In the genomic region with DNA sequence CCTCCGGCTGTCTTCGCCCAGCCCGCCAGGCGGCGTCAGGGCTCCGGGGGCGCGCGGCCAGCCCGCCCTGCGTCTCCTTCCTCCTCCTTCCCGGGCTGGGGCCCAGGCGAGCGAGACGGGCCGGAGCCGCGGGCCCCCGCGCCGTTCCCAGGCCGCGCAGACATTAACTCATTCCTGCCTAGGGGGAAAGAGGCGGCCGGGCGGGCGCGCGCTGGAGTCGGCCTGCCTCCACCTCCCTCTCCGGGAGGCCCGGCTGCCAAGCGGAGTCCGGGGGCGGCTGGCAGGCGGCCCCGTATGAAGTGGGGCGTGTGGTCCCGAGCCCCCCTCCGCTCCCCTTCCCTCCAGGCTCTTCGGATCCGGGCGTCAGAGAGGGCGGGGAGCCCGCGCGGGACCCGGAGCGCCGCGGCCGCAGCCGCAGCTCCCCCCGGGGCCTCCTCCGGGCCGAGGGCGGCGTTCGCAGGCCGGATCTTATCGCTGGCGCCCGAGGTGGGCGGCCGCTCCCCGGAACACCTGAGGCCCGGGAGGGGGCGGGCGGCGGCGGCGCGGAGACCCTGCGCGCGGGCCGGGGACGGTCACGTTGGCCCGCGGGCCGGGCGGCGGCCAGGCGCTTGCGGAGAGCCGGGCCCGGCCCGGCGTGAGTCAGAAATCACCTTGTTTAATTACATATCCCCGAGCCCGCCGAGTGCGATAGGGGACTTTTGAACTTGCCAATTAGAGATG, we compare ENCODE assay signal across 8 cellular contexts. TPM values are rescaled to one million over a fixed set of nuclear protein-coding genes. Genes with fewer than 3 reads are reported as not detected.
DNase-seq lines count a peak whose midpoint lies in the region; ATAC-seq and TF ChIP-seq lines count a peak whose summit lies in the region.

No MANE protein-coding gene starts in this region.

- H2AFZ ChIP-seq in parathyroid adenoma, result peak overlapping the region; percentile 100

- H3K36me3 ChIP-seq in parathyroid adenoma (ENCODE audit: control insufficient read depth, insufficient read depth, low read length) (no peaks in the 10 kb centered on the region), tibial artery (peaks cover 15 to 35% (median 19%) of the 10 kb centered on the region in 3 donors)

- H3K27me3 ChIP-seq in parathyroid adenoma (ENCODE audit: control insufficient read depth, insufficient read depth, low read length), result no peaks in the 10 kb centered on the region
- H3K27me3 ChIP-seq in tibial artery, result no peaks in the 10 kb centered on the region

- peak overlapping the region; percentile 91 for H3K4me2 ChIP-seq in parathyroid adenoma (ENCODE audit: low read length)

- H3K9ac ChIP-seq in parathyroid adenoma, result peak overlapping the region; percentile 58

- TF ChIP-seq CTCF in LNCaP clone FGC (IDR thresholded peaks at IDR 0.05; ENCODE audit: control insufficient read depth, extremely low read depth, insufficient read depth) (peak; percentile 69), parathyroid adenoma (IDR thresholded peaks at IDR 0.05) (peak; percentile 95), tibial artery (IDR thresholded peaks at IDR 0.05) (peak; percentile 90 to 97)

- H3K79me2 ChIP-seq in parathyroid adenoma, result no peaks in the 10 kb centered on the region

- intact Hi-C loops in Right ventricle myocardium inferior (cut with DNase I), result loop anchor here (1.0 kb wide), 1 partner anchor 188 kb away; no protein-coding TSS in a partner anchor
- intact Hi-C loops in tibial artery (cut with DNase I; ENCODE audit: low total_unique reads), result loop anchor here (1.0 to 2.0 kb wide), 2 partner anchors 45 to 189 kb away; a partner anchor contains a TSS

- ATAC-seq in SK-N-SH treated with all-trans-retinoic acid at 6 μM for 48 hours (peak; percentile 95), Right ventricle myocardium inferior (peak; percentile 84)
- peak; percentile 89 to 92 for ATAC-seq in activated naive CD4-positive, alpha-beta T cell treated with anti-CD3 and anti-CD28 coated beads, Interleukin-2, amount 50 U/mL, for 72 hours

- H3K4me1 ChIP-seq in parathyroid adenoma (peaks cover 4% of the 10 kb centered on the region), tibial artery (peaks cover 0 to 18% (median 11%) of the 10 kb centered on the region in 4 donors)

- H3K27ac Mint-ChIP-seq in activated naive CD4-positive, alpha-beta T cell treated with anti-CD3 and anti-CD28 coated beads, Interleukin-2, amount 50 U/mL, for 72 hours, result peak overlapping the region; percentile 97

- H3K4me3 ChIP-seq in LNCaP clone FGC (ENCODE audit: low read depth, low read length), result peak overlapping the region; percentile 49
- peak overlapping the region; percentile 75 for H3K4me3 ChIP-seq in parathyroid adenoma (ENCODE audit: low read depth, low read length)
- peak overlapping the region; percentile 68 to 86 for H3K4me3 ChIP-seq in tibial artery

- no peaks in the 10 kb centered on the region for H3K9me3 Mint-ChIP-seq in activated naive CD4-positive, alpha-beta T cell treated with anti-CD3 and anti-CD28 coated beads, Interleukin-2, amount 50 U/mL, for 72 hours

- peaks cover 0 to 6% of the 10 kb centered on the region in 2 donors for H3K36me3 Mint-ChIP-seq in activated naive CD4-positive, alpha-beta T cell treated with anti-CD3 and anti-CD28 coated beads, Interleukin-2, amount 50 U/mL, for 72 hours

- H3K27ac ChIP-seq in parathyroid adenoma (peak overlapping the region; percentile 82), tibial artery (peak overlapping the region; percentile 96 to 98)

- peak; percentile 99 for DNase-seq in GM03348 (ENCODE audit: low spot score)
- DNase-seq in H4 (ENCODE audit: low spot score), result peak; percentile 74
- peak; percentile 23 for DNase-seq in LNCaP clone FGC (ENCODE audit: low read depth)
- DNase-seq in activated naive CD4-positive, alpha-beta T cell treated with anti-CD3 and anti-CD28 coated beads, Interleukin-2, amount 50 U/mL, for 72 hours (ENCODE audit: low spot score in 2 of 2), result peak; percentile 83 to 88
- peak; percentile 92 for DNase-seq in Right ventricle myocardium inferior (ENCODE audit: missing footprints)
- DNase-seq in tibial artery, result peak; percentile 83 to 95

- H3K9me3 ChIP-seq in parathyroid adenoma (ENCODE audit: control insufficient read depth, low read length) (no peaks in the 10 kb centered on the region), tibial artery (no peaks in the 10 kb centered on the region)

TF ChIP-seq in SK-N-SH treated with all-trans-retinoic acid at 6 μM for 48 hours, 23 proteins besides CTCF, POLR2A, EP300 and RAD21 (continues in another document):
- TF ChIP-seq BACH2 (CRISPR knock-in tag; IDR thresholded peaks at IDR 0.05; ENCODE audit: borderline replicate concordance), result no peak
- TF ChIP-seq, protein P1, sequence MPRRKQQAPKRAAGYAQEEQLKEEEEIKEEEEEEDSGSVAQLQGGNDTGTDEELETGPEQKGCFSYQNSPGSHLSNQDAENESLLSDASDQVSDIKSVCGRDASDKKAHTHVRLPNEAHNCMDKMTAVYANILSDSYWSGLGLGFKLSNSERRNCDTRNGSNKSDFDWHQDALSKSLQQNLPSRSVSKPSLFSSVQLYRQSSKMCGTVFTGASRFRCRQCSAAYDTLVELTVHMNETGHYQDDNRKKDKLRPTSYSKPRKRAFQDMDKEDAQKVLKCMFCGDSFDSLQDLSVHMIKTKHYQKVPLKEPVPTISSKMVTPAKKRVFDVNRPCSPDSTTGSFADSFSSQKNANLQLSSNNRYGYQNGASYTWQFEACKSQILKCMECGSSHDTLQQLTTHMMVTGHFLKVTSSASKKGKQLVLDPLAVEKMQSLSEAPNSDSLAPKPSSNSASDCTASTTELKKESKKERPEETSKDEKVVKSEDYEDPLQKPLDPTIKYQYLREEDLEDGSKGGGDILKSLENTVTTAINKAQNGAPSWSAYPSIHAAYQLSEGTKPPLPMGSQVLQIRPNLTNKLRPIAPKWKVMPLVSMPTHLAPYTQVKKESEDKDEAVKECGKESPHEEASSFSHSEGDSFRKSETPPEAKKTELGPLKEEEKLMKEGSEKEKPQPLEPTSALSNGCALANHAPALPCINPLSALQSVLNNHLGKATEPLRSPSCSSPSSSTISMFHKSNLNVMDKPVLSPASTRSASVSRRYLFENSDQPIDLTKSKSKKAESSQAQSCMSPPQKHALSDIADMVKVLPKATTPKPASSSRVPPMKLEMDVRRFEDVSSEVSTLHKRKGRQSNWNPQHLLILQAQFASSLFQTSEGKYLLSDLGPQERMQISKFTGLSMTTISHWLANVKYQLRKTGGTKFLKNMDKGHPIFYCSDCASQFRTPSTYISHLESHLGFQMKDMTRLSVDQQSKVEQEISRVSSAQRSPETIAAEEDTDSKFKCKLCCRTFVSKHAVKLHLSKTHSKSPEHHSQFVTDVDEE (CRISPR knock-in tag; IDR thresholded peaks at IDR 0.05), result no peak
- TF ChIP-seq ISL1 (CRISPR knock-in tag; IDR thresholded peaks at IDR 0.05), result no peak
- TF ChIP-seq, protein P2, sequence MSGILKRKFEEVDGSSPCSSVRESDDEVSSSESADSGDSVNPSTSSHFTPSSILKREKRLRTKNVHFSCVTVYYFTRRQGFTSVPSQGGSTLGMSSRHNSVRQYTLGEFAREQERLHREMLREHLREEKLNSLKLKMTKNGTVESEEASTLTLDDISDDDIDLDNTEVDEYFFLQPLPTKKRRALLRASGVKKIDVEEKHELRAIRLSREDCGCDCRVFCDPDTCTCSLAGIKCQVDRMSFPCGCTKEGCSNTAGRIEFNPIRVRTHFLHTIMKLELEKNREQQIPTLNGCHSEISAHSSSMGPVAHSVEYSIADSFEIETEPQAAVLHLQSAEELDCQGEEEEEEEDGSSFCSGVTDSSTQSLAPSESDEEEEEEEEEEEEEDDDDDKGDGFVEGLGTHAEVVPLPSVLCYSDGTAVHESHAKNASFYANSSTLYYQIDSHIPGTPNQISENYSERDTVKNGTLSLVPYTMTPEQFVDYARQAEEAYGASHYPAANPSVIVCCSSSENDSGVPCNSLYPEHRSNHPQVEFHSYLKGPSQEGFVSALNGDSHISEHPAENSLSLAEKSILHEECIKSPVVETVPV (CRISPR knock-in tag; IDR thresholded peaks at IDR 0.05), result no peak
- no peak for TF ChIP-seq CSDC2 (CRISPR knock-in tag; IDR thresholded peaks at IDR 0.05)
- no peak for TF ChIP-seq RARB (CRISPR knock-in tag; IDR thresholded peaks at IDR 0.05)
- no peak for TF ChIP-seq SNAI2 (CRISPR knock-in tag; IDR thresholded peaks at IDR 0.05)
- TF ChIP-seq, protein P3, sequence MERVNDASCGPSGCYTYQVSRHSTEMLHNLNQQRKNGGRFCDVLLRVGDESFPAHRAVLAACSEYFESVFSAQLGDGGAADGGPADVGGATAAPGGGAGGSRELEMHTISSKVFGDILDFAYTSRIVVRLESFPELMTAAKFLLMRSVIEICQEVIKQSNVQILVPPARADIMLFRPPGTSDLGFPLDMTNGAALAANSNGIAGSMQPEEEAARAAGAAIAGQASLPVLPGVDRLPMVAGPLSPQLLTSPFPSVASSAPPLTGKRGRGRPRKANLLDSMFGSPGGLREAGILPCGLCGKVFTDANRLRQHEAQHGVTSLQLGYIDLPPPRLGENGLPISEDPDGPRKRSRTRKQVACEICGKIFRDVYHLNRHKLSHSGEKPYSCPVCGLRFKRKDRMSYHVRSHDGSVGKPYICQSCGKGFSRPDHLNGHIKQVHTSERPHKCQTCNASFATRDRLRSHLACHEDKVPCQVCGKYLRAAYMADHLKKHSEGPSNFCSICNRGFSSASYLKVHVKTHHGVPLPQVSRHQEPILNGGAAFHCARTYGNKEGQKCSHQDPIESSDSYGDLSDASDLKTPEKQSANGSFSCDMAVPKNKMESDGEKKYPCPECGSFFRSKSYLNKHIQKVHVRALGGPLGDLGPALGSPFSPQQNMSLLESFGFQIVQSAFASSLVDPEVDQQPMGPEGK (CRISPR knock-in tag; IDR thresholded peaks at IDR 0.05; ENCODE audit: borderline replicate concordance), result peak; percentile 44
- no peak for TF ChIP-seq PPARA (CRISPR knock-in tag; IDR thresholded peaks at IDR 0.05; ENCODE audit: borderline replicate concordance)
- no peak for TF ChIP-seq OSR1 (CRISPR knock-in tag; IDR thresholded peaks at IDR 0.05)

RNA-seq across cellular contexts. Expression of a gene that starts 43.1 kb away (rescaled TPM):
- total RNA-seq in H4 (2014; rRNA removed; shearing (Covaris generic)), result 0.08 and 0.16 TPM in 2 replicates
- under 1 TPM; 0.05 to 0.16 TPM for total RNA-seq in activated naive CD4-positive, alpha-beta T cell treated with anti-CD3 and anti-CD28 coated beads, Interleukin-2, amount 50 U/mL, for 72 hours
- 1,478 TPM for total RNA-seq in Right ventricle myocardium inferior

RNA-seq across cellular contexts. Expression of a gene that starts 45.0 kb away (rescaled TPM):
- total RNA-seq in H4 (2014; rRNA removed; shearing (Covaris generic)), result 29.3 and 32.2 TPM in 2 replicates
- 10 to 100 TPM in 1 of 2 donors, 1 to 10 TPM in 1; 3.5 to 14.6 TPM for total RNA-seq in activated naive CD4-positive, alpha-beta T cell treated with anti-CD3 and anti-CD28 coated beads, Interleukin-2, amount 50 U/mL, for 72 hours
- total RNA-seq in Right ventricle myocardium inferior, result 53.2 TPM

RNA-seq across cellular contexts. Expression of a gene that starts 57.0 kb away (rescaled TPM):
- total RNA-seq in H4 (2014; rRNA removed; shearing (Covaris generic)), result 0.02 and 0.35 TPM in 2 replicates
- total RNA-seq in activated naive CD4-positive, alpha-beta T cell treated with anti-CD3 and anti-CD28 coated beads, Interleukin-2, amount 50 U/mL, for 72 hours, result not detected
- total RNA-seq in Right ventricle myocardium inferior, result 0.41 TPM

Comparison
In these comparisons a context has a peak if more than half of its experiments do, and no peak if none do; other contexts are left out.
1. Peak in every context shown above with its lines: DNase-seq, ATAC-seq, H3K4me3 ChIP-seq and H3K27ac ChIP-seq.
2. DNase-seq: peak in every context shown above with its lines; median percentile 99 in GM03348; 92 in Right ventricle myocardium inferior; 89 in tibial artery; 86 in activated naive CD4-positive, alpha-beta T cell treated with anti-CD3 and anti-CD28 coated beads, Interleukin-2, amount 50 U/mL, for 72 hours; 74 in H4; 23 in LNCaP clone FGC.
3. RNA of a gene that starts 43.1 kb away (total RNA-seq): 1,478 TPM in Right ventricle myocardium inferior (single experiment); 0.05 to 0.16 TPM in activated naive CD4-positive, alpha-beta T cell treated with anti-CD3 and anti-CD28 coated beads, Interleukin-2, amount 50 U/mL, for 72 hours and 0.08 to 0.16 TPM in H4; every median in the first group is over 1,000 times any median in the second.